8 cellular contexts compared by ENCODE assay signal in genomic region chr16:57185945-57186629, GRCh38. TPM values are rescaled to one million over a fixed set of nuclear protein-coding genes. Genes with fewer than 3 reads are reported as not detected.
A peak's percentile ranks its signal among the peaks of the same experiment; 100 is the strongest.
DNase-seq lines count a peak whose midpoint lies in the region; ATAC-seq and TF ChIP-seq lines count a peak whose summit lies in the region.

Gene PSME3IP1, minus strand, starts transcription at chr16:57186039. Its CDS starts 12,185 bp downstream, at chr16:57173854.
Gene RSPRY1, plus strand, starts transcription at chr16:57186329. Its CDS starts 18,330 bp downstream, at chr16:57204659.

- H4K20me1 ChIP-seq in SK-N-SH (ENCODE audit: insufficient read depth) = no peaks in the 10 kb centered on the region

- no peak for TF ChIP-seq RAD21 in SK-N-SH (IDR thresholded peaks at IDR 0.05; ENCODE audit: low read length)

- TF ChIP-seq CTCF in SK-N-SH (IDR thresholded peaks at IDR 0.05) (no peak), gastroesophageal sphincter (IDR thresholded peaks at IDR 0.05) (no peak), neutrophil (IDR thresholded peaks at IDR 0.05) (peak; percentile 21)

- H3K36me3 ChIP-seq in SK-N-SH (replicated peaks in 1 of 2; ENCODE audit: control insufficient read depth in 1 of 2, insufficient read depth in 2 of 2, low read length in 1 of 2) (peaks cover 0 to 10% of the 10 kb centered on the region in 2 experiments), gastroesophageal sphincter (no peaks in the 10 kb centered on the region), neutrophil (peaks cover 4% of the 10 kb centered on the region)

- peak within 1 kb of the TSS; percentile 98 for H3K9ac ChIP-seq in SK-N-SH

- CTCF ChIA-PET in SK-N-SH (lab: Yijun Ruan, JAX) = interaction anchor here (0.8 to 1.6 kb wide), 5 partner anchors 8 to 102 kb away, joined by 3 to 6 read pairs (median 4); no protein-coding TSS in a partner anchor

- H3K27me3 ChIP-seq in SK-N-SH (ENCODE audit: insufficient read depth) = no peaks in the 10 kb centered on the region
- no peaks in the 10 kb centered on the region for H3K27me3 ChIP-seq in gastroesophageal sphincter
- no peaks in the 10 kb centered on the region for H3K27me3 ChIP-seq in neutrophil

- peak within 1 kb of the TSS; percentile 89 for H3K4me2 ChIP-seq in SK-N-SH

- H3F3A ChIP-seq in SK-N-SH (replicated peaks; ENCODE audit: insufficient read depth) = no peaks in the 10 kb centered on the region

- H3K27ac ChIP-seq in SK-N-SH (ENCODE audit: low read depth in 2 of 2, low read length in 1 of 2) (peak within 1 kb of the TSS; percentile 95 to 97), gastroesophageal sphincter (peak within 1 kb of the TSS; percentile 76 to 97 (median 97)), neutrophil (peak within 1 kb of the TSS; percentile 89), substantia nigra (ENCODE audit: low read depth, low read length, poor library complexity, severe bottlenecking) (peak within 1 kb of the TSS; percentile 92)

- TF ChIP-seq POLR2A in gastroesophageal sphincter (IDR thresholded peaks at IDR 0.05) = peak; percentile 71 to 76

- H3K4me3 ChIP-seq in SK-N-SH (ENCODE audit: low read depth in 2 of 2, low read length in 1 of 2) = peak within 1 kb of the TSS; percentile 93 to 96
- peak within 1 kb of the TSS; percentile 64 to 94 for H3K4me3 ChIP-seq in gastroesophageal sphincter
- H3K4me3 ChIP-seq in neutrophil (ENCODE audit: low read depth in 1 of 2, low read length in 1 of 2) = peak within 1 kb of the TSS; percentile 96 to 100

- TF ChIP-seq EP300 in SK-N-SH (IDR thresholded peaks at IDR 0.05; ENCODE audit: borderline replicate concordance in 1 of 2, low read depth in 1 of 2, low read length in 1 of 2) (no peak), gastroesophageal sphincter (IDR thresholded peaks at IDR 0.05) (no peak)

- WGBS in SK-N-SH (ENCODE audit: low lambda C conversion rate) = 2% methylated on average over 31 of the region's 55 CpGs
- WGBS in gastroesophageal sphincter (ENCODE audit: low coverage in 1 of 2), 2 donors = 0% methylated on average over 4 to 13 of the region's 55 CpGs

- peaks cover 96% of the 10 kb centered on the region for H3K79me2 ChIP-seq in SK-N-SH (ENCODE audit: insufficient read depth)

- ATAC-seq in HG02571 (IDR thresholded peaks at IDR 0.05; ENCODE audit: unreplicated experiment) (peak; percentile 84), gastroesophageal sphincter (peak; percentile 98)

- H3K9me2 ChIP-seq in SK-N-SH = no peaks in the 10 kb centered on the region

- H3K4me1 ChIP-seq in SK-N-SH (ENCODE audit: control insufficient read depth in 1 of 2, insufficient read depth in 2 of 2, low read depth in 1 of 2, low read length in 1 of 2) (peaks cover 3 to 16% of the 10 kb centered on the region in 2 experiments; a peak in 3 of 4 replicates), gastroesophageal sphincter (peaks cover 0 to 60% (median 15%) of the 10 kb centered on the region in 3 donors), neutrophil (ENCODE audit: control insufficient read depth in 1 of 2, insufficient read depth in 1 of 2, low read depth in 1 of 2, low read length in 1 of 2) (peaks cover 29% of the 10 kb centered on the region in 2 experiments)

- no peaks in the 10 kb centered on the region for H3K9me3 ChIP-seq in SK-N-SH
- H3K9me3 ChIP-seq in gastroesophageal sphincter = no peaks in the 10 kb centered on the region
- H3K9me3 ChIP-seq in neutrophil = no peaks in the 10 kb centered on the region

- peak within 1 kb of the TSS; percentile 72 for H2AFZ ChIP-seq in SK-N-SH (ENCODE audit: low read depth)

- DNase-seq in GM04504 (ENCODE audit: low read depth) (peak; percentile 99), NCI-H1048 (lab: John Stamatoyannopoulos, UW) (peak; percentile 88), SK-N-SH (peak; percentile 100), substantia nigra (lab: John Stamatoyannopoulos, UW) (peak; percentile 87 to 100 (median 99))
- DNase-seq in activated naive CD4-positive, alpha-beta T cell treated with anti-CD3 and anti-CD28 coated beads, Interleukin-2, amount 50 U/mL, for 16 hours = peak; percentile 97

- POLR2A ChIA-PET in SK-N-SH (lab: Yijun Ruan, JAX) = interaction anchor here (0.6 to 1.4 kb wide), 9 partner anchors 11 to 504 kb away, joined by 3 to 7 read pairs (median 3); partner anchors contain the start of genes ARL2BP and MT1X

TF ChIP-seq in SK-N-SH, 30 proteins besides CTCF, POLR2A, EP300 and RAD21 (continues in another document):
- peak; percentile 47; the same call in 1 of the 2 replicates for TF ChIP-seq SIN3A (IDR thresholded peaks at IDR 0.05; ENCODE audit: borderline replicate concordance, low read depth, low read length)
- no peak for TF ChIP-seq JUND (IDR thresholded peaks at IDR 0.05)
- TF ChIP-seq ZBTB33 (IDR thresholded peaks at IDR 0.05; ENCODE audit: borderline replicate concordance, low read depth) = no peak
- peak; percentile 73; the same call in 1 of the 2 replicates for TF ChIP-seq RFX5 (IDR thresholded peaks at IDR 0.05; ENCODE audit: low read length)
- no peak for TF ChIP-seq FOXJ3 (CRISPR knock-in tag; IDR thresholded peaks at IDR 0.05)
- TF ChIP-seq MAX (IDR thresholded peaks at IDR 0.05; ENCODE audit: low read depth) = peak; percentile 56
- TF ChIP-seq PBX3 (IDR thresholded peaks at IDR 0.05) = peak; percentile 61
- TF ChIP-seq CHD2 (IDR thresholded peaks at IDR 0.05; ENCODE audit: low read length, partially characterized antibody) = peak; percentile 55
- peak; percentile 55 for TF ChIP-seq IRF3 (IDR thresholded peaks at IDR 0.05; ENCODE audit: low read depth, low read length)
- peak; percentile 28; the same call in 1 of the 2 replicates for TF ChIP-seq NRF1 (IDR thresholded peaks at IDR 0.05; ENCODE audit: low read depth, low read length)
- TF ChIP-seq POLR2AphosphoS5 (IDR thresholded peaks at IDR 0.05; ENCODE audit: low read depth, low read length) = peak; percentile 56; the same call in 1 of the 2 replicates
- TF ChIP-seq ELF1 (IDR thresholded peaks at IDR 0.05) = peak; percentile 90
- peak; percentile 96 for TF ChIP-seq USF1 (IDR thresholded peaks at IDR 0.05; ENCODE audit: borderline replicate concordance, low read depth)
- TF ChIP-seq MXI1 (IDR thresholded peaks at IDR 0.05; ENCODE audit: low read depth, low read length) = peak; percentile 70; the same call in 1 of the 2 replicates
- peak; percentile 50; the same call in 1 of the 2 replicates for TF ChIP-seq TAF1 (IDR thresholded peaks at IDR 0.05; ENCODE audit: borderline replicate concordance, low read depth, low read length)

RNA-seq across cellular contexts. Expression of gene PSME3IP1, which starts in this region (rescaled TPM):
- 80.9 and 92.0 TPM in 2 replicates for polyA plus RNA-seq in SK-N-SH (2012; rRNA removed)
- 56.1 and 64.2 TPM in 2 replicates for polyA plus RNA-seq in SK-N-SH (2012; cell fraction: cytosol; rRNA removed)
- polyA plus RNA-seq in SK-N-SH (2012; cell fraction: nucleus; rRNA removed) = 162 and 164 TPM in 2 replicates
- total RNA-seq in gastroesophageal sphincter = 10 to 100 TPM; 54.9 to 80.7 (median 68.1) TPM

RNA-seq across cellular contexts. Expression of gene RSPRY1, which starts in this region (rescaled TPM):
- polyA plus RNA-seq in SK-N-SH (2012; rRNA removed) = 16.6 and 21.7 TPM in 2 replicates
- 18.7 and 21.4 TPM in 2 replicates for polyA plus RNA-seq in SK-N-SH (2012; cell fraction: cytosol; rRNA removed)
- 16.3 and 28.5 TPM in 2 replicates for polyA plus RNA-seq in SK-N-SH (2012; cell fraction: nucleus; rRNA removed)
- 10 to 100 TPM; 28.2 to 31.8 (median 29.5) TPM for total RNA-seq in gastroesophageal sphincter

Comparison
In these comparisons a context has a peak if more than half of its experiments do, and no peak if none do; other contexts are left out.
1. Peak in every context shown above with its lines: DNase-seq, ATAC-seq, H3K4me3 ChIP-seq and H3K27ac ChIP-seq.